Comparison of ENCODE assay signal across 8 cellular contexts in the genomic region with DNA sequence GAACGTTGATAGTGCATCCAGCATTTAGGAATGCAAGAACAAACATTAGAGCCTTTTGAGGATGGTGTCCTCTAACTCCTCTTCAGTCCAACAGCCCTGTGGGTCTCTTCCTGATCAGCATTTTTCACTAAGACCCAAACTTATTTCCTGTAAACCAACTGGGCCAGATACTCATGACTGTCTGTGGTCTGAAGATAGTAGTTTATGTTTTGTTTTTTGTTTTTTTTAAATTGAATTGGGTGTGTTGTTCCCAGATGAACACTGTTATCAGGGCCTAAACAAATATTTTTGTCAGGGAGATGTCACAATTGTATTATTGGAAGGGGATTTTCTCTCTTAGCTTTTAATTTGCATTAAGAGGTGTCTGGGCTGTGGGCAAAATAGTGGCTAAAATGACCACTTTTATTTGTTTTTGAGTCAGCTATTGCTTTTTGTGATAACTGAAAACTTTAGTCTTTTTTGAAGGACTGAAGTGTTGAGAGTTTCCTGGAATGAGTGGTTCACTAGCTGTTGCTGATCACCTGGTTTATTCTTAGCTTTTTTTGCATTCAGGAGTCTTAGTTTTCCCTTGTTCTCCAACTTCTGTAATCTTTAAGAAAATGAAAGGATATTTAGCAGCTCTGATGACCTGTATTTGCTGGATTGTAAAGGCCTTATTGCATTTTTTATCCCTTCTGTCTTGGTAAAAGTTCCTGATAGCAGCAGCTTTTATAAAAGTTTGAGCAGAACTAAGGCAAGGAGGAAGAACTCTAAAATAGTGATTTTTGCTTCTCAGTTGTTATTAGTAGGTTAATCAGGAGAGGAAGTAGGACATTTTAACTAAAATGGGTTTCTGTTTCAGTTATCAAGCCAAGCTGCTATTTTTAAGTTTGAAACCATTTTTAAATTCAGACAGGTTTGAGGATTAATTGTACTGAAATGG. TPM values are rescaled to one million over a fixed set of nuclear protein-coding genes. Genes with fewer than 3 reads are reported as not detected.
A peak's percentile ranks its signal among the peaks of the same experiment; 100 is the strongest.
DNase-seq lines count a peak whose midpoint lies in the region; ATAC-seq and TF ChIP-seq lines count a peak whose summit lies in the region.

No MANE protein-coding gene starts in this region.

- intact Hi-C loops in activated CD4-positive, alpha-beta memory T cell treated with anti-CD3 and anti-CD28 coated beads for 36 hours (cut with micrococcal nuclease): no loop called here
- intact Hi-C loops in psoas muscle (cut with DNase I): loop anchor here in 1 of 2 donors (10.0 kb wide), 1 partner anchor 60 kb away; no protein-coding TSS in a partner anchor

- peak overlapping the region; percentile 13 for H3K4me3 ChIP-seq in psoas muscle
- no peak overlapping the region for H3K4me3 ChIP-seq in WERI-Rb-1 (ENCODE audit: low read depth, low read length)

- TF ChIP-seq CTCF in psoas muscle (IDR thresholded peaks at IDR 0.05) (no peak), WERI-Rb-1 (IDR thresholded peaks at IDR 0.05; ENCODE audit: low read depth, low read length) (no peak)

- no peaks in the 10 kb centered on the region for H3K36me3 ChIP-seq in psoas muscle (ENCODE audit: insufficient read depth in 1 of 2, low read depth in 1 of 2)
- no peaks in the 10 kb centered on the region; the same call in none of the 2 replicates for H3K36me3 ChIP-seq in WERI-Rb-1

- H3K4me3 Mint-ChIP-seq in activated CD4-positive, alpha-beta memory T cell treated with anti-CD3 and anti-CD28 coated beads for 36 hours: no peak overlapping the region

- CTCF ChIA-PET in activated CD4-positive, alpha-beta memory T cell treated with anti-CD3 and anti-CD28 coated beads for 36 hours (lab: Charles Lee): interaction anchor here (0.6 kb wide), 2 partner anchors 7 to 625 kb away, joined by 3 read pairs; no protein-coding TSS in a partner anchor

- peaks cover 65% of the 10 kb centered on the region for H3K4me1 ChIP-seq in psoas muscle

- H3K9me3 Mint-ChIP-seq in activated CD4-positive, alpha-beta memory T cell treated with anti-CD3 and anti-CD28 coated beads for 36 hours: no peaks in the 10 kb centered on the region

- WGBS in psoas muscle, 3 donors: 19 to 41% (median 35%) methylated on average over 1 of the region's 1 CpG

- H3K27me3 ChIP-seq in psoas muscle (ENCODE audit: insufficient read depth in 3 of 3, low read length in 2 of 3) (no peaks in the 10 kb centered on the region), WERI-Rb-1 (ENCODE audit: insufficient read depth, low read depth, severe bottlenecking) (no peaks in the 10 kb centered on the region)

- H3K27me3 Mint-ChIP-seq in activated CD4-positive, alpha-beta memory T cell treated with anti-CD3 and anti-CD28 coated beads for 36 hours: no peaks in the 10 kb centered on the region

- peaks cover 79% of the 10 kb centered on the region for H3K4me1 Mint-ChIP-seq in activated CD4-positive, alpha-beta memory T cell treated with anti-CD3 and anti-CD28 coated beads for 36 hours (ENCODE audit: low read depth)

- H3K9me3 ChIP-seq in psoas muscle: no peaks in the 10 kb centered on the region
- H3K9me3 ChIP-seq in WERI-Rb-1 (ENCODE audit: severe bottlenecking): no peaks in the 10 kb centered on the region

- ATAC-seq in GM19025 (IDR thresholded peaks at IDR 0.05; ENCODE audit: low read depth, unreplicated experiment) (peak; percentile 55), HG02870 (IDR thresholded peaks at IDR 0.05; ENCODE audit: unreplicated experiment) (peak; percentile 54), psoas muscle (no peak)

- no peak for DNase-seq in activated CD4-positive, alpha-beta memory T cell treated with anti-CD3 and anti-CD28 coated beads for 36 hours
- DNase-seq in psoas muscle: no peak
- DNase-seq in kidney tubule cell (ENCODE audit: low spot score): no peak
- DNase-seq in WERI-Rb-1: no peak
- DNase-seq in NCI-H1436 (lab: John Stamatoyannopoulos, UW): no peak
- no peak for DNase-seq in NCI-H446 (lab: John Stamatoyannopoulos, UW)

- H3K27ac Mint-ChIP-seq in activated CD4-positive, alpha-beta memory T cell treated with anti-CD3 and anti-CD28 coated beads for 36 hours: peak overlapping the region; percentile 55

- POLR2A ChIA-PET in activated CD4-positive, alpha-beta memory T cell treated with anti-CD3 and anti-CD28 coated beads for 36 hours (lab: Charles Lee): interaction anchor here (0.5 kb wide), 1 partner anchor 1556 kb away, joined by 3 read pairs; no protein-coding TSS in a partner anchor

- H3K27ac ChIP-seq in psoas muscle: peak overlapping the region; percentile 95
- H3K27ac ChIP-seq in WERI-Rb-1: no peak overlapping the region

- peaks cover 16% of the 10 kb centered on the region for H3K36me3 Mint-ChIP-seq in activated CD4-positive, alpha-beta memory T cell treated with anti-CD3 and anti-CD28 coated beads for 36 hours

RNA-seq across cellular contexts. Expression of a gene that starts 5.5 kb away (rescaled TPM):
- 10 to 100 TPM; 33.0 to 35.9 TPM for total RNA-seq in activated CD4-positive, alpha-beta memory T cell treated with anti-CD3 and anti-CD28 coated beads for 36 hours
- total RNA-seq in psoas muscle: 10 to 100 TPM; 12.8 to 18.3 (median 15.7) TPM
- polyA plus RNA-seq in psoas muscle: 10 to 100 TPM in 1 of 3 donors, 1 to 10 TPM in 2; 4.2 to 10.3 (median 7.1) TPM

Comparison
In these comparisons a context has a peak if more than half of its experiments do, and no peak if none do; other contexts are left out.
1. ATAC-seq: peak in GM19025 (single experiment) and HG02870 (single experiment); none in psoas muscle (0 of 4).